37 cellular contexts compared by ENCODE assay signal in the genomic region with DNA sequence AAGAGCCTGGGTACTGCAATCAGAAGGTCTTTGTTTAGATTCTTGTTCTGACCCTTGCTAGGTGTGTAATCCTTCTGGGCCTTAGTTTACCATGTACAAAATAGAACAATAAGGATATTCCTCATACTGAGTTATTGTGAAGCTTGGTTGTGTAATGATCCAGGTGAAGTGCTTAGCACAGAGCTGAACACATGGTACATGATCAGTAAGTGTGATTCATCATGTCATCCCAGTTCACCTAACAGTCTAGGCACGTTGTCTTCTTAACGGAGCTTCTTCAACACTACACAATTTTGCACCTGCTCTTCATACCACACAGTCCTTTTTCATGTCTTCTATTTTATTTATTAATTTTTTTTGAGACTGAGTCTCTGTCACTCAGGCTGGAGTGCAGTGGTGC.
"Had no signal": no experiment of that assay in that cellular context is flagged by ENCODE, and none has a peak within 500 bp of the region (broad histone marks: within the 10 kb centered on the region; RNA-seq: fewer than 3 reads in every experiment).

No MANE protein-coding gene starts in this region.

- H3K9me3 ChIP-seq: ascending aorta had no signal

- H3K27me3 ChIP-seq: ascending aorta, cardiac muscle cell had no signal

- H3K36me3 ChIP-seq: ascending aorta, cardiac muscle cell had no signal

- H3K9me3 Mint-ChIP-seq: activated B cell treated with CpG ODN at 0.5 μM for 24 hours; activated CD4-positive, alpha-beta memory T cell treated with anti-CD3 and anti-CD28 coated beads, Interleukin-2, amount 10 ng/mL, durations not matched to agents 7 days and 5 days; activated CD4-positive, alpha-beta T cell treated with anti-CD3 and anti-CD28 coated beads, Interleukin-2, amount 10 ng/mL, durations not matched to agents 7 days and 5 days; activated naive CD4-positive, alpha-beta T cell treated with anti-CD3 and anti-CD28 coated beads, Interleukin-2, amount 10 ng/mL, durations not matched to agents 7 days and 5 days; activated naive CD8-positive, alpha-beta T cell treated with anti-CD3 and anti-CD28 coated beads, Interleukin-2, amount 10 ng/mL, durations not matched to agents 7 days and 5 days; activated T-helper 2 cell treated with anti-CD3 and anti-CD28 coated beads, Interferon-gamma antibody, Interleukin-2, Interleukin-4, amounts not matched to agents 10 μg/mL and 5 μg/mL and 100 μg/mL, durations not matched to agents 14 hours and 24 hours and 36 hours; T-helper 1 cell treated with Interleukin-12 subunit alpha and Interleukin-12 subunit beta and Interleukin-4 antibody, amounts not matched to agents 30 μg/mL and 1 μg/mL, for 36 hours; T-helper 2 cell treated with Interferon-gamma antibody and Interleukin-4, amounts not matched to agents 5 μg/mL and 100 μg/mL, for 36 hours had no signal

- DNase-seq: activated B cell treated with CpG ODN at 0.5 μM for 24 hours; activated CD4-positive, alpha-beta memory T cell treated with anti-CD3 and anti-CD28 coated beads, Interleukin-2, amount 10 ng/mL, durations not matched to agents 7 days and 5 days; activated CD4-positive, alpha-beta T cell treated with anti-CD3 and anti-CD28 coated beads for 36 hours; activated CD4-positive, alpha-beta T cell treated with anti-CD3 and anti-CD28 coated beads for 48 hours; activated CD4-positive, alpha-beta T cell treated with anti-CD3 and anti-CD28 coated beads, Interleukin-2, amount 10 ng/mL, durations not matched to agents 7 days and 5 days; activated CD4-positive, alpha-beta T cell treated with anti-CD3 and anti-CD28 coated beads, Interleukin-2, amount 50 U/mL, for 48 hours; activated CD4-positive, CD25-positive, alpha-beta regulatory T cell treated with anti-CD3 and anti-CD28 coated beads, Interleukin-2, amount 50 U/mL, for 72 hours; activated CD8-positive, alpha-beta memory T cell treated with anti-CD3 and anti-CD28 coated beads for 24 hours; activated CD8-positive, alpha-beta memory T cell treated with anti-CD3 and anti-CD28 coated beads, Interleukin-2, amount 10 ng/mL, durations not matched to agents 7 days and 5 days; activated CD8-positive, alpha-beta memory T cell treated with anti-CD3 and anti-CD28 coated beads, Interleukin-2, amount 50 U/mL, for 48 hours; activated CD8-positive, alpha-beta T cell treated with anti-CD3 and anti-CD28 coated beads, Interleukin-2, amount 10 ng/mL, durations not matched to agents 7 days and 5 days; activated effector memory CD4-positive, alpha-beta T cell treated with Interleukin-2 at 50 U/mL for 16 hours; activated gamma-delta T cell; activated naive CD4-positive, alpha-beta T cell treated with anti-CD3 and anti-CD28 coated beads, Interleukin-2, amount 10 ng/mL, durations not matched to agents 7 days and 5 days; activated naive CD4-positive, alpha-beta T cell treated with Interleukin-2 at 50 U/mL for 16 hours; activated naive CD8-positive, alpha-beta T cell treated with anti-CD3 and anti-CD28 coated beads, Interleukin-2, amount 10 ng/mL, durations not matched to agents 7 days and 5 days; activated naive CD8-positive, alpha-beta T cell treated with anti-CD3 and anti-CD28 coated beads, Interleukin-2, amount 50 U/mL, for 24 hours; activated T-cell treated with anti-CD3 and anti-CD28 coated beads, Interleukin-2, amount 50 U/mL, for 24 hours; activated T-cell treated with anti-CD3 and anti-CD28 coated beads, Interleukin-2, amount 50 U/mL, for 48 hours; amygdala; anterior cingulate cortex; caudate nucleus; SW 1271; T-helper 1 cell; T-helper 2 cell; T-helper 9 cell had no signal

- H3K36me3 Mint-ChIP-seq: activated CD8-positive, alpha-beta memory T cell treated with anti-CD3 and anti-CD28 coated beads, Interleukin-2, amount 10 ng/mL, durations not matched to agents 7 days and 5 days; activated naive CD4-positive, alpha-beta T cell treated with anti-CD3 and anti-CD28 coated beads, Interleukin-2, amount 10 ng/mL, durations not matched to agents 7 days and 5 days; activated naive CD4-positive, alpha-beta T cell treated with anti-CD3 and anti-CD28 coated beads, Interleukin-2, amount 50 U/mL, for 24 hours; activated naive CD8-positive, alpha-beta T cell; activated naive CD8-positive, alpha-beta T cell treated with anti-CD3 and anti-CD28 coated beads, Interleukin-2, amount 10 ng/mL, durations not matched to agents 7 days and 5 days; brain had no signal

- H3K4me3 ChIP-seq: ascending aorta, cardiac muscle cell had no signal

- H3K4me1 ChIP-seq: ascending aorta had no signal

- ATAC-seq: activated CD4-positive, alpha-beta T cell treated with anti-CD3 and anti-CD28 coated beads for 36 hours; activated CD8-positive, alpha-beta memory T cell treated with anti-CD3 and anti-CD28 coated beads, Interleukin-2, amount 10 ng/mL, durations not matched to agents 7 days and 5 days; activated CD8-positive, alpha-beta T cell treated with anti-CD3 and anti-CD28 coated beads, Interleukin-2, amount 10 ng/mL, durations not matched to agents 7 days and 5 days; activated naive CD8-positive, alpha-beta T cell treated with anti-CD3 and anti-CD28 coated beads, Interleukin-2, amount 50 U/mL, for 24 hours had no signal

- H3K27ac Mint-ChIP-seq: activated B cell treated with CpG ODN at 0.5 μM for 24 hours; activated CD4-positive, alpha-beta memory T cell treated with anti-CD3 and anti-CD28 coated beads, Interleukin-2, amount 10 ng/mL, durations not matched to agents 7 days and 5 days; activated CD4-positive, alpha-beta T cell treated with anti-CD3 and anti-CD28 coated beads for 36 hours; activated CD4-positive, alpha-beta T cell treated with anti-CD3 and anti-CD28 coated beads, Interleukin-2, amount 10 ng/mL, durations not matched to agents 7 days and 5 days; activated CD8-positive, alpha-beta memory T cell treated with anti-CD3 and anti-CD28 coated beads, Interleukin-2, amount 10 ng/mL, durations not matched to agents 7 days and 5 days; activated CD8-positive, alpha-beta T cell treated with anti-CD3 and anti-CD28 coated beads, Interleukin-2, amount 10 ng/mL, durations not matched to agents 7 days and 5 days; activated naive CD4-positive, alpha-beta T cell treated with anti-CD3 and anti-CD28 coated beads, Interleukin-2, amount 10 ng/mL, durations not matched to agents 7 days and 5 days; activated naive CD4-positive, alpha-beta T cell treated with anti-CD3 and anti-CD28 coated beads, Interleukin-2, amount 50 U/mL, for 24 hours; activated naive CD8-positive, alpha-beta T cell; activated naive CD8-positive, alpha-beta T cell treated with anti-CD3 and anti-CD28 coated beads, Interleukin-2, amount 10 ng/mL, durations not matched to agents 7 days and 5 days; activated naive CD8-positive, alpha-beta T cell treated with anti-CD3 and anti-CD28 coated beads, Interleukin-2, amount 50 U/mL, for 24 hours; activated T-cell treated with anti-CD3 and anti-CD28 coated beads, Interleukin-2, amount 50 U/mL, for 24 hours; activated T-helper 2 cell treated with anti-CD3 and anti-CD28 coated beads, Interferon-gamma antibody, Interleukin-2, Interleukin-4, amounts not matched to agents 10 μg/mL and 5 μg/mL and 100 μg/mL, durations not matched to agents 14 hours and 24 hours and 36 hours; brain; T-helper 1 cell treated with Interleukin-12 subunit alpha and Interleukin-12 subunit beta and Interleukin-4 antibody, amounts not matched to agents 30 μg/mL and 1 μg/mL, for 36 hours; T-helper 2 cell treated with Interferon-gamma antibody and Interleukin-4, amounts not matched to agents 5 μg/mL and 100 μg/mL, for 36 hours had no signal

- FAIRE-seq: TTC549 had no signal

- H3K4me1 Mint-ChIP-seq: activated B cell treated with CpG ODN at 0.5 μM for 24 hours; activated CD4-positive, alpha-beta memory T cell treated with anti-CD3 and anti-CD28 coated beads, Interleukin-2, amount 10 ng/mL, durations not matched to agents 7 days and 5 days; activated CD4-positive, alpha-beta T cell treated with anti-CD3 and anti-CD28 coated beads for 36 hours; activated CD4-positive, alpha-beta T cell treated with anti-CD3 and anti-CD28 coated beads, Interleukin-2, amount 10 ng/mL, durations not matched to agents 7 days and 5 days; activated CD8-positive, alpha-beta memory T cell treated with anti-CD3 and anti-CD28 coated beads, Interleukin-2, amount 10 ng/mL, durations not matched to agents 7 days and 5 days; activated naive CD4-positive, alpha-beta T cell treated with anti-CD3 and anti-CD28 coated beads, Interleukin-2, amount 10 ng/mL, durations not matched to agents 7 days and 5 days; activated naive CD4-positive, alpha-beta T cell treated with anti-CD3 and anti-CD28 coated beads, Interleukin-2, amount 50 U/mL, for 24 hours; activated naive CD8-positive, alpha-beta T cell treated with anti-CD3 and anti-CD28 coated beads, Interleukin-2, amount 10 ng/mL, durations not matched to agents 7 days and 5 days; activated naive CD8-positive, alpha-beta T cell treated with anti-CD3 and anti-CD28 coated beads, Interleukin-2, amount 50 U/mL, for 24 hours; central memory CD8-positive, alpha-beta T cell had no signal

- H3K4me3 Mint-ChIP-seq: activated B cell treated with CpG ODN at 0.5 μM for 24 hours; activated CD4-positive, alpha-beta memory T cell treated with anti-CD3 and anti-CD28 coated beads, Interleukin-2, amount 10 ng/mL, durations not matched to agents 7 days and 5 days; activated CD4-positive, alpha-beta T cell treated with anti-CD3 and anti-CD28 coated beads for 36 hours; activated CD4-positive, alpha-beta T cell treated with anti-CD3 and anti-CD28 coated beads, Interleukin-2, amount 10 ng/mL, durations not matched to agents 7 days and 5 days; activated CD8-positive, alpha-beta memory T cell treated with anti-CD3 and anti-CD28 coated beads, Interleukin-2, amount 10 ng/mL, durations not matched to agents 7 days and 5 days; activated CD8-positive, alpha-beta T cell treated with anti-CD3 and anti-CD28 coated beads, Interleukin-2, amount 10 ng/mL, durations not matched to agents 7 days and 5 days; activated naive CD4-positive, alpha-beta T cell treated with anti-CD3 and anti-CD28 coated beads, Interleukin-2, amount 10 ng/mL, durations not matched to agents 7 days and 5 days; activated naive CD4-positive, alpha-beta T cell treated with anti-CD3 and anti-CD28 coated beads, Interleukin-2, amount 50 U/mL, for 24 hours; activated naive CD8-positive, alpha-beta T cell; activated naive CD8-positive, alpha-beta T cell treated with anti-CD3 and anti-CD28 coated beads, Interleukin-2, amount 10 ng/mL, durations not matched to agents 7 days and 5 days; activated naive CD8-positive, alpha-beta T cell treated with anti-CD3 and anti-CD28 coated beads, Interleukin-2, amount 50 U/mL, for 24 hours; activated T-cell treated with anti-CD3 and anti-CD28 coated beads, Interleukin-2, amount 50 U/mL, for 24 hours; brain; central memory CD8-positive, alpha-beta T cell; T-helper 1 cell treated with Interleukin-12 subunit alpha and Interleukin-12 subunit beta and Interleukin-4 antibody, amounts not matched to agents 30 μg/mL and 1 μg/mL, for 36 hours; T-helper 2 cell treated with Interferon-gamma antibody and Interleukin-4, amounts not matched to agents 5 μg/mL and 100 μg/mL, for 36 hours had no signal

- H3K27me3 Mint-ChIP-seq: activated B cell treated with CpG ODN at 0.5 μM for 24 hours; activated CD4-positive, alpha-beta memory T cell treated with anti-CD3 and anti-CD28 coated beads, Interleukin-2, amount 10 ng/mL, durations not matched to agents 7 days and 5 days; activated CD4-positive, alpha-beta T cell treated with anti-CD3 and anti-CD28 coated beads, Interleukin-2, amount 10 ng/mL, durations not matched to agents 7 days and 5 days; activated CD8-positive, alpha-beta memory T cell treated with anti-CD3 and anti-CD28 coated beads, Interleukin-2, amount 10 ng/mL, durations not matched to agents 7 days and 5 days; activated naive CD4-positive, alpha-beta T cell treated with anti-CD3 and anti-CD28 coated beads, Interleukin-2, amount 10 ng/mL, durations not matched to agents 7 days and 5 days; activated naive CD4-positive, alpha-beta T cell treated with anti-CD3 and anti-CD28 coated beads, Interleukin-2, amount 50 U/mL, for 24 hours; activated naive CD8-positive, alpha-beta T cell; activated naive CD8-positive, alpha-beta T cell treated with anti-CD3 and anti-CD28 coated beads, Interleukin-2, amount 10 ng/mL, durations not matched to agents 7 days and 5 days; activated T-cell treated with anti-CD3 and anti-CD28 coated beads, Interleukin-2, amount 50 U/mL, for 24 hours; central memory CD8-positive, alpha-beta T cell had no signal

- H3K27ac ChIP-seq: ascending aorta, cardiac muscle cell, VCaP had no signal
